In genomic region chr4:177385576-177386320, GRCh38 we compare ENCODE assay signal across 19 cellular contexts. TPM values are rescaled to one million over a fixed set of nuclear protein-coding genes. Genes with fewer than 3 reads are reported as not detected.
A peak's percentile ranks its signal among the peaks of the same experiment; 100 is the strongest.
DNase-seq lines count a peak whose midpoint lies in the region; ATAC-seq and TF ChIP-seq lines count a peak whose summit lies in the region.
"Had no signal": no experiment of that assay in that cellular context is flagged by ENCODE, and none has a peak within 500 bp of the region (broad histone marks: within the 10 kb centered on the region; RNA-seq: fewer than 3 reads in every experiment).

No MANE protein-coding gene starts in this region.

- no peak overlapping the region for H3K4ac ChIP-seq in H9 (ENCODE audit: low read depth, low read length)

- TF ChIP-seq CTCF in AG09319 (IDR thresholded peaks at IDR 0.05; ENCODE audit: low read depth, low read length) (no peak), fibroblast of the aortic adventitia (IDR thresholded peaks at IDR 0.05; ENCODE audit: insufficient read depth, low read length) (no peak), H9 (conservative IDR thresholded peaks at IDR 0.05) (no peak), uterus (IDR thresholded peaks at IDR 0.05) (no peak)

- peaks cover 2 to 4% (median 3%) of the 10 kb centered on the region in 3 experiments; a peak in 5 of 7 replicates for H3K36me3 Mint-ChIP-seq in H9 (ENCODE audit: insufficient read depth in 1 of 3, low read depth in 3 of 3)
- H3K36me3 Mint-ChIP-seq: CD8-positive, alpha-beta T cell had no signal

- H3K79me1 ChIP-seq in H9 (ENCODE audit: insufficient read depth, low read depth, low read length, poor library complexity, severe bottlenecking), result no peaks in the 10 kb centered on the region

- H3K36me3 ChIP-seq in adipocyte (ENCODE audit: control insufficient read depth, insufficient read depth, low read length, severe bottlenecking) (no peaks in the 10 kb centered on the region), uterus (no peaks in the 10 kb centered on the region)
- H3K36me3 ChIP-seq: BLaER1 had no signal

- H2BK20ac ChIP-seq in H9 (ENCODE audit: low read depth, low read length, poor library complexity, severe bottlenecking), result no peak overlapping the region

- DNase-seq in AG09319 (ENCODE audit: extremely low read depth, low read depth) (peak; percentile 19), GM04504 (ENCODE audit: low read depth) (peak; percentile 2), adipocyte (ENCODE audit: low read depth) (peak; percentile 67), fibroblast of the aortic adventitia (ENCODE audit: low read depth) (peak; percentile 23), H9 (no peak), uterus (no peak)
- DNase-seq in activated CD4-positive, alpha-beta T cell treated with anti-CD3 and anti-CD28 coated beads, Interleukin-2, amount 50 U/mL, for 1 hour, result no peak
- DNase-seq: Calu3; CD8-positive, alpha-beta T cell; DMS79; GOT3; KG1; NCI-H1694 treated with DMSO at 0.1 percent for 48 hours; NCI-H2107; NCI-H524 treated with DMSO at 0.1 percent for 48 hours; SW 1271 had no signal

- intact Hi-C loops in uterus (cut with DNase I; ENCODE audit: low total_unique reads), result no loop called here

- no peak overlapping the region for H3K56ac ChIP-seq in H9 (ENCODE audit: insufficient read length, low read depth, low read length)

- H3K27ac ChIP-seq in H9 (ENCODE audit: insufficient read length, low read depth, low read length) (no peak overlapping the region), uterus (no peak overlapping the region)
- H3K27ac ChIP-seq: BLaER1 had no signal

- no peak overlapping the region for H2BK12ac ChIP-seq in H9 (ENCODE audit: insufficient read length, low read depth, low read length)

- H3K18ac ChIP-seq in H9 (ENCODE audit: insufficient read length, low read depth, low read length), result no peak overlapping the region

- no peaks in the 10 kb centered on the region for H3K4me1 Mint-ChIP-seq in H9

- H3K9me3 Mint-ChIP-seq in H9, result peaks cover 3 to 7% of the 10 kb centered on the region in 2 experiments; a peak in 2 of 5 replicates
- H3K9me3 Mint-ChIP-seq: CD8-positive, alpha-beta T cell had no signal

- H3K4me2 ChIP-seq in H9 (ENCODE audit: insufficient read depth, insufficient read length, low read length), result no peak overlapping the region
- H3K4me2 ChIP-seq: BLaER1 had no signal

- H2AK5ac ChIP-seq in H9 (ENCODE audit: insufficient read length, low read length), result no peak overlapping the region

- no peak overlapping the region for H4K91ac ChIP-seq in H9 (ENCODE audit: insufficient read length, low read depth, low read length)

- H3K27me3 ChIP-seq in adipocyte (replicated peaks; ENCODE audit: control insufficient read depth, insufficient read depth, low read length), result no peaks in the 10 kb centered on the region
- H3K27me3 ChIP-seq in H9 (ENCODE audit: insufficient read depth, low read length), result no peaks in the 10 kb centered on the region
- no peaks in the 10 kb centered on the region for H3K27me3 ChIP-seq in uterus
- H3K27me3 ChIP-seq: BLaER1 had no signal

- H3K27ac Mint-ChIP-seq in H9, result no peak overlapping the region
- H3K27ac Mint-ChIP-seq: CD8-positive, alpha-beta T cell had no signal

- H3K4me1 ChIP-seq in adipocyte (ENCODE audit: control insufficient read depth, insufficient read depth, low read length) (peaks cover 10% of the 10 kb centered on the region), H9 (ENCODE audit: insufficient read depth, low read length) (no peaks in the 10 kb centered on the region), uterus (no peaks in the 10 kb centered on the region)
- H3K4me1 ChIP-seq: BLaER1 had no signal

- no peak overlapping the region for H2BK5ac ChIP-seq in H9 (ENCODE audit: insufficient read length, low read length)

- H3K4me3 ChIP-seq in adipocyte (ENCODE audit: low read length), result no peak overlapping the region
- no peak overlapping the region for H3K4me3 ChIP-seq in fibroblast of the aortic adventitia (ENCODE audit: low read depth, low read length)
- H3K4me3 ChIP-seq in uterus, result no peak overlapping the region
- H3K4me3 ChIP-seq: BLaER1 had no signal

- H2AFZ ChIP-seq in H9 (ENCODE audit: low read length), result no peak overlapping the region

- H3K9me3 ChIP-seq in adipocyte (ENCODE audit: control insufficient read depth, low read length) (no peaks in the 10 kb centered on the region), H9 (ENCODE audit: control insufficient read depth, low read depth, low read length) (no peaks in the 10 kb centered on the region), uterus (no peaks in the 10 kb centered on the region)
- H3K9me3 ChIP-seq: BLaER1 had no signal

- H3K23me2 ChIP-seq in H9 (ENCODE audit: insufficient read length, low read depth, low read length, poor library complexity, severe bottlenecking), result no peaks in the 10 kb centered on the region

- no CpG with 5 or more reads among the region's 2 CpGs for WGBS in H9 (ENCODE audit: extremely low coverage, insufficient read length, low lambda C conversion rate)

- no peak overlapping the region for H2BK15ac ChIP-seq in H9 (ENCODE audit: low read depth, low read length)

- ATAC-seq in GM21515 (IDR thresholded peaks at IDR 0.05; ENCODE audit: unreplicated experiment), result no peak
- ATAC-seq: CD8-positive, alpha-beta T cell; Right ventricle myocardium inferior had no signal

- H3K79me2 ChIP-seq in H9 (ENCODE audit: insufficient read depth, low read length), result no peaks in the 10 kb centered on the region

- no peak for TF ChIP-seq POLR2A in uterus (IDR thresholded peaks at IDR 0.05)

- no peak overlapping the region for H3K4me3 Mint-ChIP-seq in H9
- H3K4me3 Mint-ChIP-seq: CD8-positive, alpha-beta T cell had no signal

- no peaks in the 10 kb centered on the region; the same call in 1 of the 2 replicates for H3K27me3 Mint-ChIP-seq in H9 (ENCODE audit: low read depth)

- no peak overlapping the region for H3K23ac ChIP-seq in H9 (ENCODE audit: insufficient read length, low read depth, low read length)

- no peaks in the 10 kb centered on the region for H4K20me1 ChIP-seq in H9 (ENCODE audit: control insufficient read depth, insufficient read depth, insufficient read length)
- H4K20me1 ChIP-seq: BLaER1 had no signal

- H4K8ac ChIP-seq in H9 (replicated peaks; ENCODE audit: insufficient read length, low read depth, low read length), result no peak overlapping the region

- no peak overlapping the region for H3T11ph ChIP-seq in H9 (ENCODE audit: low read length)

- H3K9ac ChIP-seq in adipocyte (ENCODE audit: low read length), result no peak overlapping the region
- no peak overlapping the region for H3K9ac ChIP-seq in H9 (ENCODE audit: extremely low read depth, insufficient read length, low read length)
- H3K9ac ChIP-seq: BLaER1 had no signal

- H3K14ac ChIP-seq in H9 (ENCODE audit: insufficient read depth, low read length), result no peak overlapping the region

- H4K5ac ChIP-seq in H9 (ENCODE audit: insufficient read length, low read depth, low read length), result no peak overlapping the region

- H2BK120ac ChIP-seq in H9 (ENCODE audit: low read depth, low read length, poor library complexity, severe bottlenecking), result no peak overlapping the region

RNA-seq across cellular contexts. Expression of gene AGA, which starts 56.5 kb away (rescaled TPM):
- 33.4 and 39.0 TPM in 2 replicates for total RNA-seq in fibroblast of the aortic adventitia (ENCODE audit: low replicate concordance)
- 10.0 and 11.3 TPM in 2 replicates for total RNA-seq in H9 (2021)
- total RNA-seq in uterus, result 10 to 100 TPM in 1 of 4 donors, 1 to 10 TPM in 3; 2.3 to 38.0 (median 6.8) TPM

Comparison
In these comparisons a context has a peak if more than half of its experiments do, and no peak if none do; other contexts are left out.
1. DNase-seq: peak in AG09319 (single experiment), GM04504 (single experiment), adipocyte (single experiment) and fibroblast of the aortic adventitia (single experiment); none in H9 (single experiment), activated CD4-positive, alpha-beta T cell treated with anti-CD3 and anti-CD28 coated beads, Interleukin-2, amount 50 U/mL, for 1 hour (single experiment) and uterus (0 of 2).